ENCODE assay signal across 1 cellular context in genomic region chr6:151661509-151661908, GRCh38.
TF ChIP-seq lines count a peak whose summit lies in the region.

No MANE protein-coding gene starts in this region.

TF ChIP-seq in K562, 482 proteins besides CTCF, POLR2A, EP300 and RAD21 (continued from another document):
- TF ChIP-seq, protein P1, sequence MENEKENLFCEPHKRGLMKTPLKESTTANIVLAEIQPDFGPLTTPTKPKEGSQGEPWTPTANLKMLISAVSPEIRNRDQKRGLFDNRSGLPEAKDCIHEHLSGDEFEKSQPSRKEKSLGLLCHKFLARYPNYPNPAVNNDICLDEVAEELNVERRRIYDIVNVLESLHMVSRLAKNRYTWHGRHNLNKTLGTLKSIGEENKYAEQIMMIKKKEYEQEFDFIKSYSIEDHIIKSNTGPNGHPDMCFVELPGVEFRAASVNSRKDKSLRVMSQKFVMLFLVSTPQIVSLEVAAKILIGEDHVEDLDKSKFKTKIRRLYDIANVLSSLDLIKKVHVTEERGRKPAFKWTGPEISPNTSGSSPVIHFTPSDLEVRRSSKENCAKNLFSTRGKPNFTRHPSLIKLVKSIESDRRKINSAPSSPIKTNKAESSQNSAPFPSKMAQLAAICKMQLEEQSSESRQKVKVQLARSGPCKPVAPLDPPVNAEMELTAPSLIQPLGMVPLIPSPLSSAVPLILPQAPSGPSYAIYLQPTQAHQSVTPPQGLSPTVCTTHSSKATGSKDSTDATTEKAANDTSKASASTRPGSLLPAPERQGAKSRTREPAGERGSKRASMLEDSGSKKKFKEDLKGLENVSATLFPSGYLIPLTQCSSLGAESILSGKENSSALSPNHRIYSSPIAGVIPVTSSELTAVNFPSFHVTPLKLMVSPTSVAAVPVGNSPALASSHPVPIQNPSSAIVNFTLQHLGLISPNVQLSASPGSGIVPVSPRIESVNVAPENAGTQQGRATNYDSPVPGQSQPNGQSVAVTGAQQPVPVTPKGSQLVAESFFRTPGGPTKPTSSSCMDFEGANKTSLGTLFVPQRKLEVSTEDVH (IDR thresholded peaks at IDR 0.05; ENCODE audit: low read depth, partially characterized antibody), result no peak
- TF ChIP-seq ZNF41 (CRISPR knock-in tag; conservative IDR thresholded peaks at IDR 0.05) (no peak), JUN (IDR thresholded peaks at IDR 0.05; ENCODE audit: borderline replicate concordance, low read depth, low read length) (no peak), JUN (CRISPR knock-in tag; IDR thresholded peaks at IDR 0.05; ENCODE audit: borderline replicate concordance) (no peak)
TF ChIP-seq in K562: peak in this region for 0.
